8 cellular contexts compared by ENCODE assay signal in the genomic region with DNA sequence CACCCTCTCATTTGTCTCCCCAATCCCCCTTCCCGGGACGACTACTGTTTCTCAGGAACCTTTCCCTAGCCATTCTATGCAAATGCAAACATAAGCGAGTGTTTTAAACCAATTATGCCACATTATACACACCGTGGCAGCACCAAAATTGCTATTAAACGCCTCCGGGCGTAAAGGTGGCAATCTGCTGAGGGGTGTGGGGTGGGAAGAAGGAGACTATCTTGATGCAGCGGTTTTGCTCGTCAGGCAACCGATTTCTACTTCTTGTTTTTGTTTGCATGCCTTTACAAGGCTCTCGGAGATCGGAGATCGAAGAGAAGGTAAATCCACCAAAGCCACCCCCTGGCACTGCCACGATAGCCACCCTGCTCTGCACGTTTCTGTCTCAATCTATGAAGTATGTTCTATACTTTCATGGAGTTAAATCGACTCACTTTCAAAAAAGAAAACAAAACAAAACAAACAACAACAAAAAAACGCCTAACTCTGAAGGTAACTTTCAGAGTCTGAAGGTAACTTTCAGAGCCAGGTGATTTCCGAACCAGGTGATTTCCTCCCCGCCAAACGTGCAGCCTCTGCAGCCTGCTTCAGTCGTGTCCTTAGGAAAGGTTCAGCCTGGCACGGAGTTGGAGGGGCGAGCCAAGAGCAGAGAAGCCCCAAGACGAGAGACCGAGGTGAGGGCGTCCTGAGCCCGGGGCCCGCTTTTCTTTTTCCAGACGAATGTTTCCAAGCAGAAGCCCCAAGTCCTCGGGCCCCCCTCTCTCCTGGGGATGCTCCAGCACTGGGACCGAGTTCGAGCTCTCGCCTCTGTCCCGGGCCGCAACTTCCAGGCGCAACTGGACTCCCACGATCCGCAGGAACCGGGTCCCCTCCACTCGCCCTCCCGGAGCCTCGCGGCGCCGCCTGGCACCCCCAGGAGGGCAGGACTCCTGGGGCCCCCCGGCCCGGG. TPM values are rescaled to one million over a fixed set of nuclear protein-coding genes. Genes with fewer than 3 reads are reported as not detected.
DNase-seq lines count a peak whose midpoint lies in the region; ATAC-seq, FAIRE-seq and TF ChIP-seq lines count a peak whose summit lies in the region.

No MANE protein-coding gene starts in this region.

- H3K9ac ChIP-seq in kidney (ENCODE audit: low read length in 2 of 2): peak overlapping the region; percentile 50 to 73

- DNase-seq in GM03348 (ENCODE audit: low spot score): peak; percentile 29
- DNase-seq in NCI-H2171 treated with DMSO at 0.1 percent for 48 hours (lab: John Stamatoyannopoulos, UW): peak; percentile 33
- DNase-seq in activated naive CD8-positive, alpha-beta T cell treated with anti-CD3 and anti-CD28 coated beads, Interleukin-2, amount 50 U/mL, for 24 hours: peak; percentile 5
- peak; percentile 65 for DNase-seq in kidney
- peak; percentile 23 for DNase-seq in stimulated activated naive CD4-positive, alpha-beta T cell treated with Interleukin-2 at 50 U/mL for 16 hours (lab: John Stamatoyannopoulos, UW)
- DNase-seq in NCI-H2107 treated with DMSO at 0.1 percent for 48 hours (lab: John Stamatoyannopoulos, UW; ENCODE audit: unreplicated experiment): no peak
- DNase-seq in H4 (ENCODE audit: low spot score): no peak

- H3K4me3 ChIP-seq in kidney (ENCODE audit: low read length in 2 of 2): peak overlapping the region; percentile 69 to 74

- no peaks in the 10 kb centered on the region for H3K9me3 Mint-ChIP-seq in activated naive CD8-positive, alpha-beta T cell treated with anti-CD3 and anti-CD28 coated beads, Interleukin-2, amount 50 U/mL, for 24 hours

- H3K4me1 ChIP-seq in kidney (ENCODE audit: control insufficient read depth in 1 of 2, insufficient read depth in 1 of 2, low read depth in 1 of 2, low read length in 2 of 2): peaks cover 0 to 7% of the 10 kb centered on the region in 2 donors

- H3K4me1 Mint-ChIP-seq in activated naive CD8-positive, alpha-beta T cell treated with anti-CD3 and anti-CD28 coated beads, Interleukin-2, amount 50 U/mL, for 24 hours: peaks cover 19% of the 10 kb centered on the region

- peak; percentile 5 for ATAC-seq in GM21786 (IDR thresholded peaks at IDR 0.05; ENCODE audit: unreplicated experiment)
- ATAC-seq in activated naive CD8-positive, alpha-beta T cell treated with anti-CD3 and anti-CD28 coated beads, Interleukin-2, amount 50 U/mL, for 24 hours: no peak

- TF ChIP-seq CTCF in kidney (IDR thresholded peaks at IDR 0.05; ENCODE audit: borderline replicate concordance, extremely low read depth, insufficient read depth): no peak

- no peak overlapping the region for H3K27ac Mint-ChIP-seq in activated naive CD8-positive, alpha-beta T cell treated with anti-CD3 and anti-CD28 coated beads, Interleukin-2, amount 50 U/mL, for 24 hours

- H3K27me3 Mint-ChIP-seq in activated naive CD8-positive, alpha-beta T cell treated with anti-CD3 and anti-CD28 coated beads, Interleukin-2, amount 50 U/mL, for 24 hours: peaks cover 25% of the 10 kb centered on the region

- no peaks in the 10 kb centered on the region for H3K36me3 ChIP-seq in kidney (ENCODE audit: control insufficient read depth in 1 of 2, insufficient read depth in 2 of 2, low read length in 2 of 2)

- no peaks in the 10 kb centered on the region for H3K36me3 Mint-ChIP-seq in activated naive CD8-positive, alpha-beta T cell treated with anti-CD3 and anti-CD28 coated beads, Interleukin-2, amount 50 U/mL, for 24 hours (ENCODE audit: low read depth)

- intact Hi-C loops in kidney (cut with DNase I): no loop called here

- peak overlapping the region; percentile 77 for H3K4me3 Mint-ChIP-seq in activated naive CD8-positive, alpha-beta T cell treated with anti-CD3 and anti-CD28 coated beads, Interleukin-2, amount 50 U/mL, for 24 hours

- no peaks in the 10 kb centered on the region for H3K9me3 ChIP-seq in kidney (ENCODE audit: control insufficient read depth in 1 of 2, low read length in 2 of 2)

- no peak for FAIRE-seq in kidney (lab: Jason Lieb, UNC)

- peak overlapping the region; percentile 72 to 81 for H3K27ac ChIP-seq in kidney (ENCODE audit: low read depth in 2 of 2, low read length in 2 of 2)

RNA-seq across cellular contexts. Expression of a gene that starts 45.8 kb away (rescaled TPM):
- total RNA-seq in kidney: 3.3 TPM
- polyA plus RNA-seq in kidney (ENCODE audit: insufficient read depth, low read depth, low replicate concordance): 3.1 TPM
- 200 and 237 TPM in 2 replicates for total RNA-seq in H4 (2014; rRNA removed; shearing (Covaris generic))

Comparison
In these comparisons a context has a peak if more than half of its experiments do, and no peak if none do; other contexts are left out.
1. DNase-seq: peak in GM03348 (single experiment), NCI-H2171 treated with DMSO at 0.1 percent for 48 hours (single experiment), activated naive CD8-positive, alpha-beta T cell treated with anti-CD3 and anti-CD28 coated beads, Interleukin-2, amount 50 U/mL, for 24 hours (single experiment), kidney (single experiment) and stimulated activated naive CD4-positive, alpha-beta T cell treated with Interleukin-2 at 50 U/mL for 16 hours (single experiment); none in NCI-H2107 treated with DMSO at 0.1 percent for 48 hours (single experiment) and H4 (single experiment).
2. RNA of a gene that starts 45.8 kb away (total RNA-seq): 200 to 237 TPM in H4; 3.3 TPM in kidney (single experiment); every median in the first group is over 10 times any median in the second.